ENCODE assay signal across 16 cellular contexts in genomic region chr12:117328556-117329100, GRCh38. TPM values are rescaled to one million over a fixed set of nuclear protein-coding genes. Genes with fewer than 3 reads are reported as not detected.
"Had no signal": no experiment of that assay in that cellular context is flagged by ENCODE, and none has a peak within 500 bp of the region (broad histone marks: within the 10 kb centered on the region; RNA-seq: fewer than 3 reads in every experiment).

No MANE protein-coding gene starts in this region.

- H3K27me3 ChIP-seq: brain microvascular endothelial cell, right atrium auricular region, thyroid gland had no signal

- H3K4me1 ChIP-seq: right atrium auricular region, uterus had no signal

- H3K27ac ChIP-seq: brain microvascular endothelial cell, esophagus squamous epithelium, right atrium auricular region, skin epidermis, thyroid gland, uterus had no signal

- H3K4me3 ChIP-seq: esophagus squamous epithelium, right atrium auricular region, skin epidermis, thyroid gland, uterus had no signal

- H3K9me3 ChIP-seq: esophagus squamous epithelium, right atrium auricular region, thyroid gland, uterus had no signal

- DNase-seq: activated CD4-positive, alpha-beta T cell treated with anti-CD3 and anti-CD28 coated beads, Interleukin-2, amount 50 U/mL, for 4 hours; activated CD4-positive, CD25-positive, alpha-beta regulatory T cell treated with anti-CD3 and anti-CD28 coated beads, Interleukin-2, amount 50 U/mL, for 72 hours; activated effector memory CD4-positive, alpha-beta T cell treated with anti-CD3 and anti-CD28 coated beads, Interleukin-2, amount 50 U/mL, for 16 hours; activated naive CD8-positive, alpha-beta T cell treated with anti-CD3 and anti-CD28 coated beads for 36 hours; activated T-cell treated with anti-CD3 and anti-CD28 coated beads, Interleukin-2, amount 50 U/mL, for 4 hours; brain microvascular endothelial cell; endodermal cell; esophagus squamous epithelium; foreskin fibroblast; natural killer cell; posterior cingulate gyrus; thyroid gland; uterus had no signal

- H3K36me3 ChIP-seq: brain microvascular endothelial cell, esophagus squamous epithelium, right atrium auricular region, thyroid gland, uterus had no signal

RNA-seq across cellular contexts. Expression of gene NOS1, which starts 32.8 kb away (rescaled TPM):
- total RNA-seq: activated naive CD8-positive, alpha-beta T cell treated with anti-CD3 and anti-CD28 coated beads for 36 hours; lung microvascular endothelial cell; natural killer cell had no signal
